Comparison of ENCODE assay signal across 8 cellular contexts in the genomic region with DNA sequence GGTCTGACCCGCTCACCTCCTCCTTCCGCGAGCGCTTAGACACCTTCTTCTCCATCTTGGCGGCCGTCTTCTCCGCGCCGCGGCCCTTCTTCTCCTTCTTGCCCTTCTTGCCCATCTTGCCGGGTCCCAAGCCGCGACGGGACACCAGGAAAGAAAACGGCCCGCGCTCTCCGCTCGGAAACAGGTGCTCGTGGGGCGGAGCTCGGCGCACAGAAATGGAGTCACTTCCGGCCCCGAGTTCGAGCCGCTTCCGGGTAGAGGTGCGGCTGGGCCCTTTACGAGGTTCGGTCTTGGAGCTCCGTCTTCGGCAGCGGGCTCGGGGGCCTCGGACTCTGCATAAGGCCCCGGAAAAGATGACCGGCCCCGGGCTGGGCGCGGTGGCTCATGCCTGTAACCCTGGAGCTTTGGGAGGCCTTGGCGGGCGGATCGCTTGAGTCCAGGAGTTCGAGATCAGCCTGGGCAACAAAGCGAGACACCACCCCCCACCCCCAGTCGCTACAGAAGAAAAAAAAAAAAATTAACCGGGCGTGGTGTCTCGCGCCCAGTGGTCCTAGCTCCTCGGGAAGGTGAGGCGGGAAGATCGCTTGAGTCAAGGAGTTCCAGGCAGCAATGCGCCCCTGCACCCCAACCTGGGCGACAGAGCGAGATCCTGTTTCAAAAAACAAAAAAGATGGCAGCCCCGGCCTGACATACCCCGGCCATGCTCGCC. TPM values are rescaled to one million over a fixed set of nuclear protein-coding genes. Genes with fewer than 3 reads are reported as not detected.
DNase-seq lines count a peak whose midpoint lies in the region; FAIRE-seq and TF ChIP-seq lines count a peak whose summit lies in the region.

A gene (minus strand): TSS at position 211 of the 709 bp plus-strand sequence. CDS start 96 bp downstream, at position 115.

- H3K9ac ChIP-seq in astrocyte (ENCODE audit: low read length): peak within 1 kb of the TSS; percentile 94

- H3K36me3 Mint-ChIP-seq in HFFc6 (ENCODE audit: low read depth) (peaks cover 5% of the 10 kb centered on the region), astrocyte (ENCODE audit: low read depth, unreplicated experiment) (peaks cover 2% of the 10 kb centered on the region)

- peak; percentile 73 for DNase-seq in HFFc6
- peak; percentile 43 for DNase-seq in NCI-H1105 treated with DMSO at 0.1 percent for 48 hours (lab: John Stamatoyannopoulos, UW)
- DNase-seq in T-helper 9 cell: peak; percentile 86
- DNase-seq in astrocyte (ENCODE audit: low read depth): peak; percentile 73
- DNase-seq in hepatic stellate cell (ENCODE audit: low spot score): peak; percentile 92
- DNase-seq in renal cortical epithelial cell (ENCODE audit: low read depth): peak; percentile 67
- DNase-seq in vagina (ENCODE audit: extremely low spot score in 2 of 2): peak in 1 of 2 donors; percentile 89

- TF ChIP-seq POLR2A in vagina (IDR thresholded peaks at IDR 0.05): peak in 1 of 2 donors; percentile 44

- FAIRE-seq in astrocyte (lab: Jason Lieb, UNC): no peak

- H3K27ac ChIP-seq in astrocyte (ENCODE audit: low read depth, low read length) (peak within 1 kb of the TSS; percentile 89), vagina (peak within 1 kb of the TSS; percentile 82)

- H4K20me1 ChIP-seq in astrocyte (ENCODE audit: insufficient read depth, low read length): peaks cover 9% of the 10 kb centered on the region

- no peaks in the 10 kb centered on the region for H3K27me3 ChIP-seq in astrocyte (ENCODE audit: insufficient read depth, low read length)
- H3K27me3 ChIP-seq in vagina: no peaks in the 10 kb centered on the region

- H2AFZ ChIP-seq in astrocyte (ENCODE audit: low read depth, low read length): peak within 1 kb of the TSS; percentile 87

- intact Hi-C loops in vagina (cut with DNase I): loop anchor here (10.0 kb wide), 1 partner anchor 181 kb away; no protein-coding TSS in a partner anchor

- H3K4me1 ChIP-seq in astrocyte (ENCODE audit: insufficient read depth, low read length) (peaks cover 12% of the 10 kb centered on the region), vagina (peaks cover 34% of the 10 kb centered on the region)

- H3K27ac Mint-ChIP-seq in HFFc6 (peak within 1 kb of the TSS; percentile 96), astrocyte (ENCODE audit: unreplicated experiment) (peak within 1 kb of the TSS; percentile 96)

- TF ChIP-seq CTCF in HFFc6 (IDR thresholded peaks at IDR 0.05) (no peak), astrocyte (IDR thresholded peaks at IDR 0.05; ENCODE audit: insufficient read depth, low read depth, low read length) (no peak), vagina (IDR thresholded peaks at IDR 0.05) (no peak)

- H3K27me3 Mint-ChIP-seq in HFFc6 (ENCODE audit: insufficient read depth): peaks cover 3% of the 10 kb centered on the region; the same call in 1 of the 2 replicates
- no peaks in the 10 kb centered on the region for H3K27me3 Mint-ChIP-seq in astrocyte (ENCODE audit: low read depth, unreplicated experiment)

- peaks cover 35% of the 10 kb centered on the region for H3K79me2 ChIP-seq in astrocyte (ENCODE audit: insufficient read depth, low read length)

- H3K4me2 ChIP-seq in astrocyte (ENCODE audit: low read length): peak within 1 kb of the TSS; percentile 95

- H3K9me3 Mint-ChIP-seq in HFFc6: no peaks in the 10 kb centered on the region
- H3K9me3 Mint-ChIP-seq in astrocyte (ENCODE audit: unreplicated experiment): no peaks in the 10 kb centered on the region

- H3K9me3 ChIP-seq in astrocyte (ENCODE audit: insufficient read depth, low read depth, low read length) (no peaks in the 10 kb centered on the region), vagina (no peaks in the 10 kb centered on the region)

- peak within 1 kb of the TSS; percentile 88 for H3K4me3 ChIP-seq in GM08714 (ENCODE audit: low read length)
- H3K4me3 ChIP-seq in astrocyte (ENCODE audit: insufficient read depth, low read depth, low read length): peak within 1 kb of the TSS; percentile 87
- H3K4me3 ChIP-seq in vagina: peak within 1 kb of the TSS; percentile 78 to 90

- H3K4me1 Mint-ChIP-seq in HFFc6 (ENCODE audit: low read depth): peaks cover 34% of the 10 kb centered on the region
- no peaks in the 10 kb centered on the region for H3K4me1 Mint-ChIP-seq in astrocyte (ENCODE audit: low read depth, unreplicated experiment)

- peak within 1 kb of the TSS; percentile 100 for H3K4me3 Mint-ChIP-seq in HFFc6
- H3K4me3 Mint-ChIP-seq in astrocyte (ENCODE audit: unreplicated experiment): peak within 1 kb of the TSS; percentile 100

- H3K36me3 ChIP-seq in astrocyte (ENCODE audit: insufficient read depth, low read length) (peaks cover 13% of the 10 kb centered on the region), vagina (peaks cover 0 to 8% of the 10 kb centered on the region in 2 donors)

RNA-seq across cellular contexts. Expression of the gene that starts here (rescaled TPM):
- 10 to 100 TPM; 18.4 to 23.7 (median 21.7) TPM for total RNA-seq in HFFc6 (2021; fragmentation: NEBNext Ultra II Directional; extraction: Animal tissue kit (Norgen Biotek cat#: 25700))
- total RNA-seq in astrocyte: 29.6 and 29.8 TPM in 2 replicates
- 29.2 and 29.9 TPM in 2 replicates for total RNA-seq in renal cortical epithelial cell
- total RNA-seq in vagina: 62.9 TPM
